ENCODE assay signal across 8 cellular contexts in genomic region chr6:156866181-156866862, GRCh38.
DNase-seq lines count a peak whose midpoint lies in the region; ATAC-seq and TF ChIP-seq lines count a peak whose summit lies in the region.

No MANE protein-coding gene starts in this region.

- H3K9me3 ChIP-seq in left lung: no peaks in the 10 kb centered on the region

- H3K4me1 Mint-ChIP-seq in activated T-helper 2 cell treated with anti-CD3 and anti-CD28 coated beads, Interferon-gamma antibody, Interleukin-2, Interleukin-4, amounts not matched to agents 10 μg/mL and 5 μg/mL and 100 μg/mL, durations not matched to agents 14 hours and 24 hours and 36 hours (ENCODE audit: low read depth): peaks cover 41% of the 10 kb centered on the region

- ATAC-seq in GM18861 (IDR thresholded peaks at IDR 0.05; ENCODE audit: unreplicated experiment) (peak; percentile 65), HG03159 (IDR thresholded peaks at IDR 0.05; ENCODE audit: unreplicated experiment) (peak; percentile 45), left lung (peak; percentile 64), HG03097 (IDR thresholded peaks at IDR 0.05; ENCODE audit: low FRiP score, unreplicated experiment) (no peak)

- no peak overlapping the region for H3K4me3 ChIP-seq in left lung

- peak overlapping the region; percentile 29 for H3K27ac Mint-ChIP-seq in activated T-helper 2 cell treated with anti-CD3 and anti-CD28 coated beads, Interferon-gamma antibody, Interleukin-2, Interleukin-4, amounts not matched to agents 10 μg/mL and 5 μg/mL and 100 μg/mL, durations not matched to agents 14 hours and 24 hours and 36 hours

- H3K36me3 Mint-ChIP-seq in activated T-helper 2 cell treated with anti-CD3 and anti-CD28 coated beads, Interferon-gamma antibody, Interleukin-2, Interleukin-4, amounts not matched to agents 10 μg/mL and 5 μg/mL and 100 μg/mL, durations not matched to agents 14 hours and 24 hours and 36 hours (ENCODE audit: low read depth): no peaks in the 10 kb centered on the region

- H3K9me3 Mint-ChIP-seq in activated T-helper 2 cell treated with anti-CD3 and anti-CD28 coated beads, Interferon-gamma antibody, Interleukin-2, Interleukin-4, amounts not matched to agents 10 μg/mL and 5 μg/mL and 100 μg/mL, durations not matched to agents 14 hours and 24 hours and 36 hours: no peaks in the 10 kb centered on the region

- no peak overlapping the region for H3K4me3 Mint-ChIP-seq in activated T-helper 2 cell treated with anti-CD3 and anti-CD28 coated beads, Interferon-gamma antibody, Interleukin-2, Interleukin-4, amounts not matched to agents 10 μg/mL and 5 μg/mL and 100 μg/mL, durations not matched to agents 14 hours and 24 hours and 36 hours (ENCODE audit: low read depth)

- H3K4me1 ChIP-seq in left lung: peaks cover 8 to 40% of the 10 kb centered on the region in 2 donors

- peak overlapping the region in 1 of 2 donors; percentile 6 for H3K27ac ChIP-seq in left lung

- H3K36me3 ChIP-seq in left lung: no peaks in the 10 kb centered on the region

- H3K27me3 Mint-ChIP-seq in activated T-helper 2 cell treated with anti-CD3 and anti-CD28 coated beads, Interferon-gamma antibody, Interleukin-2, Interleukin-4, amounts not matched to agents 10 μg/mL and 5 μg/mL and 100 μg/mL, durations not matched to agents 14 hours and 24 hours and 36 hours (ENCODE audit: low read depth): no peaks in the 10 kb centered on the region

- no peaks in the 10 kb centered on the region for H3K27me3 ChIP-seq in left lung

- no peak for DNase-seq in activated T-helper 2 cell treated with anti-CD3 and anti-CD28 coated beads, Interferon-gamma antibody, Interleukin-2, Interleukin-4, amounts not matched to agents 10 μg/mL and 5 μg/mL and 100 μg/mL, durations not matched to agents 14 hours and 24 hours and 36 hours (ENCODE audit: low spot score)
- DNase-seq in left lung (no peak), NCI-H2081 treated with DMSO at 0.1 percent for 48 hours (lab: John Stamatoyannopoulos, UW) (no peak), epidermal melanocyte (ENCODE audit: insufficient read length, low spot score) (no peak), mesenteric fat pad (ENCODE audit: low spot score) (no peak)

- intact Hi-C loops in activated T-helper 2 cell treated with anti-CD3 and anti-CD28 coated beads, Interferon-gamma antibody, Interleukin-2, Interleukin-4, amounts not matched to agents 10 μg/mL and 5 μg/mL and 100 μg/mL, durations not matched to agents 14 hours and 24 hours and 36 hours (cut with micrococcal nuclease): no loop called here
- intact Hi-C loops in left lung (cut with DNase I): no loop called here

- no peak for TF ChIP-seq CTCF in left lung (IDR thresholded peaks at IDR 0.05)
